10 cellular contexts compared by ENCODE assay signal in the genomic region with DNA sequence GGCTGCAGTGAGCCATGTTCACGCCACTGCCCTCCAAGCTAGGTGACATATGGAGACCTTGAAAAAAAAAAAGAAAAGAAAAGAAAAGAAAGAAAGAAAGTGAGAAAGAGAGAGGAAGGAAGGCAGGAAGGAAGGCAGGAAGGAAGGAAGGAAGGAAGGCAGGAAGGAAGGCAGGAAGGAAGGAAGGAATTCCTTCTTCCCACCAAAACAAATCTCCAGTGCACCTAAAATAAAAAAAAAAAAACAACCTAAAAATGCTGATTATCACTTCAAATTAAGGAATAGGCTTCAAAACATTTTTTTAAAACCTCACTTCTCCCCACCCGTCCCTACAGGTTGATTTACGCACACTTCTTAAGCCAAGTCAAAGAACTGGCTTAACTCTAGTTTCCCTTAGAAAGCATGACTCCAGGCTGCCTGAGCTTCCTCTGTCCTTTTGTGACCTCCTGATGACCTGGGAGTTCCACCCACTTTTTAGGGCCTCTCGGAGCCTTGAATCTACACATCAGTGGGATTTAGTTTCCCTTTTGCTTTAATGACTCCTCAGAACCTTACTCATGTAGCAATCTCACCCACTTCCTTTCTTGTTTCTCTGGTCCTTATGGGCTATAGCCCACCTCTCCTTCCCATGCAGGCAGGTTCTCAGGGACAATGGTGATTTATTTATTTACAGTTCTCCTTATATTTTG. TPM values are rescaled to one million over a fixed set of nuclear protein-coding genes. Genes with fewer than 3 reads are reported as not detected.
DNase-seq lines count a peak whose midpoint lies in the region; ATAC-seq and TF ChIP-seq lines count a peak whose summit lies in the region.
"Had no signal": no experiment of that assay in that cellular context is flagged by ENCODE, and none has a peak within 500 bp of the region (broad histone marks: within the 10 kb centered on the region; RNA-seq: fewer than 3 reads in every experiment).

No MANE protein-coding gene starts in this region.

- no peak overlapping the region for H2AFZ ChIP-seq in GM23338

- no peaks in the 10 kb centered on the region for H3K9me2 ChIP-seq in GM23338 (ENCODE audit: insufficient read depth)

- H3K4me1 Mint-ChIP-seq in GM23338 (peaks cover 34% of the 10 kb centered on the region), immature natural killer cell (peaks cover 23 to 27% of the 10 kb centered on the region in 2 donors)

- peak overlapping the region; percentile 34; the same call in 1 of the 2 replicates for H3K4me2 ChIP-seq in GM23338

- H3F3A ChIP-seq in GM23338 (replicated peaks; ENCODE audit: low read depth): no peaks in the 10 kb centered on the region

- H3K36me3 Mint-ChIP-seq in GM23338 (ENCODE audit: low read depth) (peaks cover 8% of the 10 kb centered on the region; the same call in 2 of the 3 replicates), immature natural killer cell (peaks cover 5 to 7% (median 6%) of the 10 kb centered on the region in 3 donors)

- H3K27me3 Mint-ChIP-seq in GM23338 (ENCODE audit: insufficient read depth, low read depth, poor library complexity): peaks cover 2% of the 10 kb centered on the region
- no peaks in the 10 kb centered on the region for H3K27me3 Mint-ChIP-seq in immature natural killer cell (ENCODE audit: low read depth in 3 of 3)

- peaks cover 35% of the 10 kb centered on the region for H3K4me1 ChIP-seq in GM23338 (ENCODE audit: insufficient read depth)

- H3K27me3 ChIP-seq in GM23338 (ENCODE audit: insufficient read depth) (no peaks in the 10 kb centered on the region), WERI-Rb-1 (ENCODE audit: insufficient read depth, low read depth, severe bottlenecking) (no peaks in the 10 kb centered on the region)

- H3K36me3 ChIP-seq in GM23338 (ENCODE audit: insufficient read depth): no peaks in the 10 kb centered on the region
- H3K36me3 ChIP-seq in WERI-Rb-1: no peaks in the 10 kb centered on the region

- DNase-seq in ELR (ENCODE audit: low read depth) (peak; percentile 23), GM23338 (ENCODE audit: low spot score) (peak; percentile 56), SIG-M5 treated with dmso at 0.1 percent for 504 hours (lab: John Stamatoyannopoulos, UW; ENCODE audit: unreplicated experiment) (peak; percentile 96), immature natural killer cell (peak; percentile 40 to 47 (median 43)), NCI-H2107 (lab: John Stamatoyannopoulos, UW) (no peak), NCI-H1105 treated with DMSO at 0.1 percent for 48 hours (lab: John Stamatoyannopoulos, UW) (no peak), WERI-Rb-1 (no peak)
- DNase-seq in effector CD8-positive, alpha-beta T cell (lab: John Stamatoyannopoulos, UW): no peak
- DNase-seq: SHP77 treated with DMSO at 0.1 percent for 48 hours had no signal

- H3K27ac Mint-ChIP-seq in GM23338 (no peak overlapping the region), immature natural killer cell (peak overlapping the region; percentile 54 to 92 (median 82))

- H3K27ac ChIP-seq in GM23338 (ENCODE audit: low read depth): no peak overlapping the region
- no peak overlapping the region for H3K27ac ChIP-seq in WERI-Rb-1

- H3K9me3 ChIP-seq in WERI-Rb-1 (ENCODE audit: severe bottlenecking): no peaks in the 10 kb centered on the region

- TF ChIP-seq CTCF in GM23338 (conservative IDR thresholded peaks at IDR 0.05; ENCODE audit: low read depth in 2 of 2) (no peak), WERI-Rb-1 (IDR thresholded peaks at IDR 0.05; ENCODE audit: low read depth, low read length) (no peak)

- H3K9me3 Mint-ChIP-seq in GM23338: peaks cover 6% of the 10 kb centered on the region; the same call in 2 of the 3 replicates
- H3K9me3 Mint-ChIP-seq in immature natural killer cell: peaks cover 0 to 8% (median 5%) of the 10 kb centered on the region in 6 donors

- no peaks in the 10 kb centered on the region for H4K20me1 ChIP-seq in GM23338 (replicated peaks; ENCODE audit: insufficient read depth)

- H3K79me2 ChIP-seq in GM23338 (replicated peaks; ENCODE audit: insufficient read depth): no peaks in the 10 kb centered on the region

- H3K4me3 Mint-ChIP-seq in GM23338: no peak overlapping the region
- H3K4me3 Mint-ChIP-seq in immature natural killer cell: peak overlapping the region; percentile 75 to 89 (median 83)

- peak; percentile 72 for ATAC-seq in GM23338
- ATAC-seq: GM12878 had no signal

- H3K4me3 ChIP-seq in GM23338 (no peak overlapping the region), WERI-Rb-1 (ENCODE audit: low read depth, low read length) (no peak overlapping the region)
- H3K4me3 ChIP-seq: GM12878 had no signal

TF ChIP-seq in GM23338, 12 proteins besides CTCF, POLR2A, EP300 and RAD21:
- TF ChIP-seq JUNB (IDR thresholded peaks at IDR 0.05; ENCODE audit: unreplicated experiment) (no peak), STAT1 (IDR thresholded peaks at IDR 0.05; ENCODE audit: unreplicated experiment) (no peak), CREB1 (CRISPR knock-in tag; IDR thresholded peaks at IDR 0.05; ENCODE audit: low read depth) (no peak), EZH2 (IDR thresholded peaks at IDR 0.05; ENCODE audit: low read depth, unreplicated experiment) (no peak), POLR2AphosphoS5 (IDR thresholded peaks at IDR 0.05; ENCODE audit: low read depth) (no peak), ZNF114 (CRISPR knock-in tag; IDR thresholded peaks at IDR 0.05) (no peak), ZNF331 (CRISPR knock-in tag; IDR thresholded peaks at IDR 0.05; ENCODE audit: low read depth) (no peak), ZNF462 (CRISPR knock-in tag; IDR thresholded peaks at IDR 0.05) (no peak)

RNA-seq across cellular contexts. Expression of gene DUSP6, which starts 18.6 kb away (rescaled TPM):
- total RNA-seq in GM23338 (2014; rRNA removed; shearing (Covaris generic)): 153 and 191 TPM in 2 replicates
- 100 and 117 TPM in 2 replicates for polyA plus RNA-seq in GM23338 (2016; fragmentation: Nextera tagmentation; extraction: Ambion mirVana)
- 10 to 100 TPM; 18.9 to 37.6 (median 27.1) TPM for polyA plus RNA-seq in immature natural killer cell

Comparison
In these comparisons a context has a peak if more than half of its experiments do, and no peak if none do; other contexts are left out.
1. DNase-seq: peak in ELR (single experiment), GM23338 (single experiment), SIG-M5 treated with dmso at 0.1 percent for 504 hours (single experiment) and immature natural killer cell (3 of 3); none in effector CD8-positive, alpha-beta T cell (single experiment), NCI-H2107 (single experiment), NCI-H1105 treated with DMSO at 0.1 percent for 48 hours (single experiment) and WERI-Rb-1 (single experiment).